In genomic region chr4:25621027-25621930, GRCh38 we compare ENCODE assay signal across 20 cellular contexts. TPM values are rescaled to one million over a fixed set of nuclear protein-coding genes. Genes with fewer than 3 reads are reported as not detected.
DNase-seq lines count a peak whose midpoint lies in the region; ATAC-seq and TF ChIP-seq lines count a peak whose summit lies in the region.
"Had no signal": no experiment of that assay in that cellular context is flagged by ENCODE, and none has a peak within 500 bp of the region (broad histone marks: within the 10 kb centered on the region; RNA-seq: fewer than 3 reads in every experiment).

No MANE protein-coding gene starts in this region.

- peak; percentile 54 for ATAC-seq in GM18498 (IDR thresholded peaks at IDR 0.05; ENCODE audit: unreplicated experiment)
- ATAC-seq in HG03175 (IDR thresholded peaks at IDR 0.05; ENCODE audit: unreplicated experiment): peak; percentile 57
- ATAC-seq: foreskin keratinocyte; HCT116; natural killer cell treated with Interleukin-12 subunit alpha and Interleukin-12 subunit beta and Interleukin-15 and Interleukin-18, amount 100 ng/mL, for 72 hours; right lobe of liver; T-cell had no signal

- POLR2A ChIA-PET in CD4-positive, alpha-beta memory T cell (lab: Charles Lee; ENCODE audit: partially characterized antibody): no interaction called here

- no peaks in the 10 kb centered on the region for H3K9me3 ChIP-seq in neural progenitor cell (ENCODE audit: low read depth)
- no peaks in the 10 kb centered on the region for H3K9me3 ChIP-seq in CD4-positive, alpha-beta memory T cell (ENCODE audit: control insufficient read depth in 1 of 2, low read length in 2 of 2)
- no peaks in the 10 kb centered on the region for H3K9me3 ChIP-seq in osteoblast (ENCODE audit: low read depth, low read length)
- H3K9me3 ChIP-seq: adrenal gland, right lobe of liver had no signal

- H3K27me3 Mint-ChIP-seq in neural progenitor cell (ENCODE audit: insufficient read depth, low read depth): peaks cover 17% of the 10 kb centered on the region
- H3K27me3 Mint-ChIP-seq in CD4-positive, alpha-beta memory T cell: peaks cover 4 to 5% of the 10 kb centered on the region in 2 donors

- H3K36me3 Mint-ChIP-seq in neural progenitor cell: no peaks in the 10 kb centered on the region
- H3K36me3 Mint-ChIP-seq in CD4-positive, alpha-beta memory T cell: no peaks in the 10 kb centered on the region
- H3K36me3 Mint-ChIP-seq: natural killer cell treated with Interleukin-12 subunit alpha and Interleukin-12 subunit beta and Interleukin-15 and Interleukin-18, amount 100 ng/mL, for 72 hours; T-cell had no signal

- intact Hi-C loops in CD4-positive, alpha-beta memory T cell (cut with micrococcal nuclease): no loop called here
- intact Hi-C loops in cardiac septum (cut with DNase I): no loop called here

- TF ChIP-seq CTCF in neural progenitor cell (IDR thresholded peaks at IDR 0.05) (no peak), osteoblast (IDR thresholded peaks at IDR 0.05; ENCODE audit: extremely low read depth, low read depth, low read length) (no peak)

- no peak overlapping the region for H3K9ac ChIP-seq in neural progenitor cell

- H3K79me2 ChIP-seq in neural progenitor cell (ENCODE audit: low read depth): no peaks in the 10 kb centered on the region
- H3K79me2 ChIP-seq in osteoblast (ENCODE audit: insufficient read depth, low read length): no peaks in the 10 kb centered on the region

- peaks cover 15% of the 10 kb centered on the region for H3F3A ChIP-seq in neural progenitor cell (ENCODE audit: low read depth)

- peak overlapping the region; percentile 22 for H3K4me3 Mint-ChIP-seq in neural progenitor cell
- H3K4me3 Mint-ChIP-seq in CD4-positive, alpha-beta memory T cell: no peak overlapping the region
- H3K4me3 Mint-ChIP-seq: natural killer cell treated with Interleukin-12 subunit alpha and Interleukin-12 subunit beta and Interleukin-15 and Interleukin-18, amount 100 ng/mL, for 72 hours; T-cell had no signal

- CTCF ChIA-PET in CD4-positive, alpha-beta memory T cell (lab: Charles Lee; ENCODE audit: partially characterized antibody): no interaction called here

- H3K27me3 ChIP-seq in neural progenitor cell (no peaks in the 10 kb centered on the region), osteoblast (ENCODE audit: insufficient read depth, low read length) (peaks cover 14% of the 10 kb centered on the region)
- H3K27me3 ChIP-seq in CD4-positive, alpha-beta memory T cell (ENCODE audit: insufficient read depth, low read length): no peaks in the 10 kb centered on the region
- H3K27me3 ChIP-seq: adrenal gland, right lobe of liver had no signal

- H3K4me2 ChIP-seq in neural progenitor cell: peak overlapping the region; percentile 71
- H3K4me2 ChIP-seq in osteoblast (ENCODE audit: insufficient read depth, low read length): no peak overlapping the region

- H3K4me1 Mint-ChIP-seq in neural progenitor cell: peaks cover 54% of the 10 kb centered on the region
- H3K4me1 Mint-ChIP-seq in CD4-positive, alpha-beta memory T cell: peaks cover 0 to 3% (median under 1%) of the 10 kb centered on the region in 4 donors

- H3K27ac ChIP-seq in neural progenitor cell: no peak overlapping the region
- H3K27ac ChIP-seq in CD4-positive, alpha-beta memory T cell (ENCODE audit: low read depth, low read length): no peak overlapping the region
- no peak overlapping the region for H3K27ac ChIP-seq in osteoblast (ENCODE audit: low read depth, low read length)
- H3K27ac ChIP-seq: adrenal gland, foreskin keratinocyte, right lobe of liver had no signal

- H3K9me3 Mint-ChIP-seq in neural progenitor cell: no peaks in the 10 kb centered on the region
- H3K9me3 Mint-ChIP-seq in CD4-positive, alpha-beta memory T cell: peaks cover 0 to 1% (median 0%) of the 10 kb centered on the region in 8 donors
- H3K9me3 Mint-ChIP-seq: activated T-helper 2 cell treated with anti-CD3 and anti-CD28 coated beads, Interferon-gamma antibody, Interleukin-2, Interleukin-4, amounts not matched to agents 10 μg/mL and 5 μg/mL and 100 μg/mL, durations not matched to agents 14 hours and 24 hours and 36 hours; natural killer cell treated with Interleukin-12 subunit alpha and Interleukin-12 subunit beta and Interleukin-15 and Interleukin-18, amount 100 ng/mL, for 72 hours; T-cell had no signal

- H3K4me1 ChIP-seq in neural progenitor cell (peaks cover 29% of the 10 kb centered on the region), osteoblast (ENCODE audit: insufficient read depth, low read length) (no peaks in the 10 kb centered on the region)
- no peaks in the 10 kb centered on the region for H3K4me1 ChIP-seq in CD4-positive, alpha-beta memory T cell (ENCODE audit: insufficient read depth, low read length)
- H3K4me1 ChIP-seq: adrenal gland, foreskin keratinocyte, right lobe of liver had no signal

- H2AFZ ChIP-seq in neural progenitor cell (replicated peaks): no peak overlapping the region
- no peak overlapping the region for H2AFZ ChIP-seq in osteoblast (ENCODE audit: low read length)

- peak overlapping the region; percentile 14 for H3K27ac Mint-ChIP-seq in neural progenitor cell
- H3K27ac Mint-ChIP-seq in CD4-positive, alpha-beta memory T cell: no peak overlapping the region
- H3K27ac Mint-ChIP-seq: activated T-helper 2 cell treated with anti-CD3 and anti-CD28 coated beads, Interferon-gamma antibody, Interleukin-2, Interleukin-4, amounts not matched to agents 10 μg/mL and 5 μg/mL and 100 μg/mL, durations not matched to agents 14 hours and 24 hours and 36 hours; natural killer cell treated with Interleukin-12 subunit alpha and Interleukin-12 subunit beta and Interleukin-15 and Interleukin-18, amount 100 ng/mL, for 72 hours; T-cell had no signal

- H3K4me3 ChIP-seq in neural progenitor cell (no peak overlapping the region), osteoblast (ENCODE audit: insufficient read depth, low read length) (no peak overlapping the region)
- no peak overlapping the region for H3K4me3 ChIP-seq in CD4-positive, alpha-beta memory T cell (ENCODE audit: low read length in 2 of 2)
- H3K4me3 ChIP-seq: adrenal gland, lung, right lobe of liver had no signal

- H3K36me3 ChIP-seq in neural progenitor cell: no peaks in the 10 kb centered on the region
- no peaks in the 10 kb centered on the region for H3K36me3 ChIP-seq in CD4-positive, alpha-beta memory T cell (ENCODE audit: insufficient read depth, low read length)
- no peaks in the 10 kb centered on the region for H3K36me3 ChIP-seq in osteoblast (ENCODE audit: insufficient read depth, low read length)
- H3K36me3 ChIP-seq: adrenal gland, right lobe of liver had no signal

- H4K20me1 ChIP-seq in neural progenitor cell (ENCODE audit: low read depth) (peaks cover 8% of the 10 kb centered on the region), osteoblast (ENCODE audit: insufficient read depth, low read length) (no peaks in the 10 kb centered on the region)

- DNase-seq in cerebellar cortex (ENCODE audit: low spot score) (peak; percentile 7), neural progenitor cell (ENCODE audit: low spot score) (peak; percentile 79), osteoblast (ENCODE audit: insufficient read length, low spot score, missing footprints) (no peak), cardiac septum (ENCODE audit: low spot score) (no peak), NCI-H1694 treated with DMSO at 0.1 percent for 48 hours (lab: John Stamatoyannopoulos, UW) (no peak)
- no peak for DNase-seq in CD4-positive, alpha-beta memory T cell
- DNase-seq: adrenal gland; foreskin keratinocyte; KG1; NCI-H1092 treated with DMSO at 0.1 percent for 48 hours; right lobe of liver; stimulated activated CD4-positive, alpha-beta T cell treated with anti-CD3 and anti-CD28 coated beads, Interleukin-1b, Interleukin-23, amount 100 ng/mL, for 48 hours; T-cell had no signal

RNA-seq across cellular contexts. Expression of gene SLC34A2, which starts 34.4 kb away (rescaled TPM):
- total RNA-seq in neural progenitor cell (ENCODE audit: low replicate concordance) (0.12 TPM in 1 of 2 replicates, not detected in the other), osteoblast (not detected in 2 replicates), cardiac septum (0.19 TPM)
- not detected for total RNA-seq in CD4-positive, alpha-beta memory T cell
- not detected for polyA plus RNA-seq in CD4-positive, alpha-beta memory T cell
- total RNA-seq: activated T-helper 2 cell treated with anti-CD3 and anti-CD28 coated beads, Interferon-gamma antibody, Interleukin-2, Interleukin-4, amounts not matched to agents 10 μg/mL and 5 μg/mL and 100 μg/mL, durations not matched to agents 14 hours and 24 hours and 36 hours; foreskin keratinocyte; natural killer cell treated with Interleukin-12 subunit alpha and Interleukin-12 subunit beta and Interleukin-15 and Interleukin-18, amount 100 ng/mL, for 72 hours had no signal
- polyA plus RNA-seq: AG04450, foreskin keratinocyte had no signal

Comparison
In these comparisons a context has a peak if more than half of its experiments do, and no peak if none do; other contexts are left out.
1. DNase-seq: peak in cerebellar cortex (single experiment) and neural progenitor cell (single experiment); none in CD4-positive, alpha-beta memory T cell (0 of 5), osteoblast (single experiment), cardiac septum (single experiment) and NCI-H1694 treated with DMSO at 0.1 percent for 48 hours (single experiment).